6 cellular contexts compared by ENCODE assay signal in genomic region chr12:26761775-26762174, GRCh38.
"Had no signal": no experiment of that assay in that cellular context is flagged by ENCODE, and none has a peak within 500 bp of the region (broad histone marks: within the 10 kb centered on the region; RNA-seq: fewer than 3 reads in every experiment).

No MANE protein-coding gene starts in this region.

- FAIRE-seq: H1, H54 had no signal

- H3K27ac Mint-ChIP-seq: GM23338, H9 had no signal

- H3K4me3 Mint-ChIP-seq: GM23338, H9, IgD-negative memory B cell had no signal

- H3K4me3 ChIP-seq: GM23338 had no signal

- H3K4me1 Mint-ChIP-seq: GM23338, H9 had no signal

- DNase-seq: H9, HCEC 1CT had no signal

- ATAC-seq: GM23338 had no signal

- H2AFZ ChIP-seq: GM23338 had no signal

- H3K4me2 ChIP-seq: GM23338 had no signal

- H3K27me3 Mint-ChIP-seq: IgD-negative memory B cell had no signal
